13 cellular contexts compared by ENCODE assay signal in the genomic region with DNA sequence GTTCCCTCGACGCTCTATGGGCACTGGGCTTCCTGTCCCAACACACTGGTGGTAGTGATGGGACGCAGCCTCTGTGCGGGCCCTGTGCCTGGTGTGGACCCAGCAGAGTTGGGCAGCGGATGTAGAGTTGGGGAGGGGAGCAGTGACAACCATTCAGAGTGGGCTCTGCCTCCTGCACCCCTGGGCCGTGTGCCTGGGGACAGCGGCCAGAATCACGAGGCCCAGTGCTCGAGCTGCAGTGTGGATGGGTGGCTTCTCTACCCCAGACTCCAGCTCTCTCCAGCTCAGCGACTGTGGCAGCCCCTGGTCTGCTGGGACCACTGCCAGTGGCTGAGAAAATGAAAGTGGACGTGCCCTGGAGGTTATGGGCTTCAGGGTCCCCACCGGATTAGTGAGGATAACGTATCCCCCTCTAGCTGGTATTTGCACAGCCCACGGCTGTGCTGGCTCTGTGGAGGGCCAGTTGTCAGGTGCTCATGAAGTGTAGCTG. TPM values are rescaled to one million over a fixed set of nuclear protein-coding genes. Genes with fewer than 3 reads are reported as not detected.
A peak's percentile ranks its signal among the peaks of the same experiment; 100 is the strongest.
DNase-seq lines count a peak whose midpoint lies in the region; ATAC-seq and TF ChIP-seq lines count a peak whose summit lies in the region.
"Had no signal": no experiment of that assay in that cellular context is flagged by ENCODE, and none has a peak within 500 bp of the region (broad histone marks: within the 10 kb centered on the region; RNA-seq: fewer than 3 reads in every experiment).

No MANE protein-coding gene starts in this region.

- H3K36me3 Mint-ChIP-seq in GM23338 (ENCODE audit: low read depth): no peaks in the 10 kb centered on the region

- peak overlapping the region in 2 of 3 donors; percentile 38 to 68 for H3K9ac ChIP-seq in skeletal muscle tissue (ENCODE audit: low read depth in 1 of 3, low read length in 3 of 3)

- peak; percentile 10 for ATAC-seq in GM23338
- peak; percentile 9 for ATAC-seq in left ventricle myocardium superior
- ATAC-seq in GM19463 (IDR thresholded peaks at IDR 0.05; ENCODE audit: unreplicated experiment): no peak

- no peak overlapping the region for H3K4me3 ChIP-seq in GM23338
- H3K4me3 ChIP-seq in adrenal gland: no peak overlapping the region
- H3K4me3 ChIP-seq in skeletal muscle tissue (ENCODE audit: low read length in 3 of 3): peak overlapping the region in 1 of 3 donors; percentile 24
- H3K4me3 ChIP-seq: MG63 had no signal

- H3K4me1 Mint-ChIP-seq in GM23338: 0 out of 3 replicates have a peak, but pooled peaks cover 9% of the 10 kb centered on the region

- H3K27me3 Mint-ChIP-seq in GM23338 (ENCODE audit: insufficient read depth, low read depth, poor library complexity): peaks cover 7% of the 10 kb centered on the region

- H3K27me3 ChIP-seq in GM23338 (ENCODE audit: insufficient read depth): no peaks in the 10 kb centered on the region
- no peaks in the 10 kb centered on the region for H3K27me3 ChIP-seq in adrenal gland
- H3K27me3 ChIP-seq in skeletal muscle tissue (ENCODE audit: control insufficient read depth in 3 of 3, insufficient read depth in 3 of 3, low read length in 3 of 3): no peaks in the 10 kb centered on the region
- H3K27me3 ChIP-seq: MG63 had no signal

- H3K9me2 ChIP-seq in GM23338 (ENCODE audit: insufficient read depth): no peaks in the 10 kb centered on the region

- intact Hi-C loops in adrenal gland (cut with DNase I) (no loop called here), left ventricle myocardium superior (cut with micrococcal nuclease) (no loop called here)

- H3K27ac ChIP-seq in GM23338 (ENCODE audit: low read depth) (no peak overlapping the region), adrenal gland (peak overlapping the region in 4 of 5 donors; percentile 1 to 85 (median 46)), skeletal muscle tissue (ENCODE audit: low read depth, low read length) (peak overlapping the region; percentile 16)

- no peaks in the 10 kb centered on the region for H3K9me3 ChIP-seq in adrenal gland (replicated peaks in 1 of 3)
- no peaks in the 10 kb centered on the region for H3K9me3 ChIP-seq in skeletal muscle tissue (ENCODE audit: control insufficient read depth in 3 of 3, low read length in 3 of 3)
- H3K9me3 ChIP-seq: MG63 had no signal

- peak overlapping the region; percentile 76 for H3K27ac Mint-ChIP-seq in GM23338
- H3K27ac Mint-ChIP-seq: nephron progenitor cell had no signal

- no peak overlapping the region for H3K4me3 Mint-ChIP-seq in GM23338
- H3K4me3 Mint-ChIP-seq: nephron progenitor cell had no signal

- no peak overlapping the region for H3K4me2 ChIP-seq in GM23338

- peaks cover 68% of the 10 kb centered on the region for H3K79me2 ChIP-seq in GM23338 (replicated peaks; ENCODE audit: insufficient read depth)

- no peaks in the 10 kb centered on the region for H4K20me1 ChIP-seq in GM23338 (replicated peaks; ENCODE audit: insufficient read depth)

- no peaks in the 10 kb centered on the region for H3K9me3 Mint-ChIP-seq in GM23338
- H3K9me3 Mint-ChIP-seq: nephron progenitor cell had no signal

- no peak for TF ChIP-seq POLR2A in adrenal gland (IDR thresholded peaks at IDR 0.05)

- no peak overlapping the region for H2AFZ ChIP-seq in GM23338

- WGBS in adrenal gland, 4 donors: 63 to 74% (median 69%) methylated on average over 7 to 14 of the region's 14 CpGs

- H3F3A ChIP-seq in GM23338 (replicated peaks; ENCODE audit: low read depth): no peaks in the 10 kb centered on the region

- 0 out of 4 replicates have a peak, but pooled peaks of 1 of the 2 experiments have one; percentile 0 for TF ChIP-seq CTCF in GM23338 (conservative IDR thresholded peaks at IDR 0.05; ENCODE audit: low read depth in 2 of 2)
- TF ChIP-seq CTCF in adrenal gland (IDR thresholded peaks at IDR 0.05): no peak

- H3K36me3 ChIP-seq in GM23338 (ENCODE audit: insufficient read depth): no peaks in the 10 kb centered on the region
- no peaks in the 10 kb centered on the region for H3K36me3 ChIP-seq in adrenal gland (replicated peaks in 1 of 2)
- no peaks in the 10 kb centered on the region for H3K36me3 ChIP-seq in skeletal muscle tissue (ENCODE audit: control insufficient read depth in 3 of 3, insufficient read depth in 3 of 3, low read length in 3 of 3)
- H3K36me3 ChIP-seq: MG63 had no signal

- DNase-seq in GM23338 (ENCODE audit: low spot score) (no peak), adrenal gland (no peak), left ventricle myocardium superior (no peak), T1000 (lab: John Stamatoyannopoulos, UW) (no peak), NCI-H2196 (lab: John Stamatoyannopoulos, UW; ENCODE audit: unreplicated experiment) (no peak), T-helper 1 cell (no peak)
- DNase-seq: activated gamma-delta T cell, MG63, NCI-H2029 treated with DMSO at 0.1 percent for 48 hours, nephron progenitor cell, SIG-M5 had no signal

- no peaks in the 10 kb centered on the region for H3K4me1 ChIP-seq in GM23338 (ENCODE audit: insufficient read depth)
- peaks cover 73 to 99% of the 10 kb centered on the region in 2 donors for H3K4me1 ChIP-seq in adrenal gland (replicated peaks in 1 of 2)
- peaks cover 97 to 100% (median 99%) of the 10 kb centered on the region in 3 donors for H3K4me1 ChIP-seq in skeletal muscle tissue (ENCODE audit: control insufficient read depth in 3 of 3, insufficient read depth in 3 of 3, low read length in 3 of 3)

TF ChIP-seq in GM23338, 12 proteins besides CTCF, POLR2A, EP300 and RAD21:
- TF ChIP-seq EZH2phosphoT487 (IDR thresholded peaks at IDR 0.05; ENCODE audit: unreplicated experiment): no peak

RNA-seq across cellular contexts. Expression of gene RXRA, which starts 18.6 kb away (rescaled TPM):
- 14.9 and 17.9 TPM in 2 replicates for total RNA-seq in GM23338 (2014; rRNA removed; shearing (Covaris generic))
- polyA plus RNA-seq in GM23338 (2016; fragmentation: Nextera tagmentation; extraction: Ambion mirVana) (4.8 and 4.9 TPM in 2 replicates), adrenal gland (10 to 100 TPM; 16.1 to 72.9 (median 31.6) TPM)
- total RNA-seq in adrenal gland (100 to 1,000 TPM in 4 of 8 donors, 10 to 100 TPM in 4; 64.2 to 114 (median 94.7) TPM), left ventricle myocardium superior (90.8 TPM), skeletal muscle tissue (11.5 TPM)
